28 cellular contexts compared by ENCODE assay signal in genomic region chr10:34978080-34978479, GRCh38.
"Had no signal": no experiment of that assay in that cellular context is flagged by ENCODE, and none has a peak within 500 bp of the region (broad histone marks: within the 10 kb centered on the region; RNA-seq: fewer than 3 reads in every experiment).

No MANE protein-coding gene starts in this region.

- H3K27me3 ChIP-seq: pancreas, stomach, thyroid gland, upper lobe of right lung had no signal

- H3K4me1 ChIP-seq: pancreas, prostate gland, upper lobe of right lung had no signal

- H3K4me2 ChIP-seq: smooth muscle cell had no signal

- DNase-seq: activated CD4-positive, alpha-beta memory T cell treated with anti-CD3 and anti-CD28 coated beads for 36 hours; activated CD4-positive, alpha-beta T cell treated with anti-CD3 and anti-CD28 coated beads, Interleukin-2, amount 10 ng/mL, durations not matched to agents 24 days and 14 days; activated CD4-positive, CD25-positive, alpha-beta regulatory T cell treated with anti-CD3 and anti-CD28 coated beads, Interleukin-2, amount 50 U/mL, for 72 hours; activated CD8-positive, alpha-beta memory T cell treated with anti-CD3 and anti-CD28 coated beads, Interleukin-2, amount 50 U/mL, for 4 hours; activated effector memory CD4-positive, alpha-beta T cell treated with anti-CD3 and anti-CD28 coated beads, Interleukin-2, amount 50 U/mL, for 16 hours; activated naive CD4-positive, alpha-beta T cell treated with anti-CD3 and anti-CD28 coated beads, Interleukin-2, amount 10 ng/mL, durations not matched to agents 7 days and 5 days; activated T-cell treated with anti-CD3 and anti-CD28 coated beads, Interleukin-2, amount 50 U/mL, for 1 hour; amniotic stem cell; effector CD8-positive, alpha-beta T cell; erythroblast; head of caudate nucleus; hippocampal formation; immature natural killer cell; left ventricle myocardium superior; naive B cell; nucleus accumbens; pancreas; stimulated activated CD4-positive, alpha-beta T cell treated with anti-CD3 and anti-CD28 coated beads, Interleukin-15, amount 100 ng/mL, for 24 hours; stimulated activated CD4-positive, alpha-beta T cell treated with anti-CD3 and anti-CD28 coated beads, Interleukin-2, amount 100 ng/mL, for 24 hours; stimulated activated naive B cell treated with anti-CD40 and anti-IgM and Interleukin-4, amounts not matched to agents 10 μg/mL and 1 μg/mL and 100 μg/mL, for 72 hours; stomach; T-helper 2 cell; thyroid gland; upper lobe of right lung had no signal

- H3K9me3 ChIP-seq: pancreas, prostate gland, thyroid gland, upper lobe of right lung had no signal

- H3K4me3 ChIP-seq: pancreas, prostate gland, smooth muscle cell, stomach, thyroid gland, upper lobe of right lung had no signal

- H3K36me3 ChIP-seq: pancreas, prostate gland, stomach, thyroid gland, upper lobe of right lung had no signal

- H3K27ac ChIP-seq: pancreas, prostate gland, stomach, thyroid gland, upper lobe of right lung had no signal

- FAIRE-seq: colon, endometrium, pancreas had no signal
